Comparison of ENCODE assay signal across 8 cellular contexts in the genomic region with DNA sequence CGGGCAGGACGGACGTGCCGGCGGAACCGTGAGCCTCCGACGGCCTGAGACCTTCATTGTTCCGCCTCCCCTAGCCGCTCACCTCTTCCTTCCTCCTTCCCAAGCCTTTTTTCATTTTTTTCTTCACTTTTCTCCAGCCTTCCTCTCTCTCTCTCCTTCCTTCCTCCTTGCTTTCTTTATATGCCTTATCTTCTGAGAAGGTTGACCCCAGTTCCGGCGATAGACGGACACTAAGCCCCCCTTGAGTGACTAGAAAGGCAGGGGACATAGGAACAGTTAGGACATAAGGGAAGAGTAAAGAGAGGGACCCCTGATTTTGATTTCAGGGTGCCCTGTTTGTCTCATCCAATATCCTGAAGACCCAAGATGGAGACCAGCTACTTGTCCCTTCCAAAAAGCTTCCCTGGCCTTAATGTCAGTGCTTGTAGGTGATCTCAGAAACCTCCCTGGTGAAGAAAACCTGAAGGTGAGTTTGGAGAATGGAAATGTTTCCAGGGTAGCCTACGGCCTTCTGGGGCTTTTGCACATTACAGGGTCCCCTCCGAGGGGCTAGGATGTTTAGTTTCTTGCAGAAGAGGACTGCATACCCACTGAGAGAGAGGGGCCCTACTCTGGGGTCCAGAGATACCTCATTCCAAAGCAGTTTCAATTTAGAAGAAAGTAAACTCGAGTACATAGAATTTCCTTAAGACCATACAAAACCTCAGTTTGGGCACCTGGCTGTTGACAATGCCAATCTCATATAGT. TPM values are rescaled to one million over a fixed set of nuclear protein-coding genes. Genes with fewer than 3 reads are reported as not detected.
DNase-seq lines count a peak whose midpoint lies in the region; ATAC-seq and TF ChIP-seq lines count a peak whose summit lies in the region.

No MANE protein-coding gene starts in this region.

- 17 to 21% (median 17%) methylated on average over 16 of the region's 16 CpGs for WGBS in spleen, 5 donors

- peak; percentile 43 for DNase-seq in DMS53 (lab: John Stamatoyannopoulos, UW)
- no peak for DNase-seq in DMS53 treated with DMSO at 0.1 percent for 48 hours (lab: John Stamatoyannopoulos, UW; ENCODE audit: unreplicated experiment)
- no peak for DNase-seq in activated B cell treated with CpG ODN at 0.5 μM for 24 hours
- DNase-seq in glutamatergic neuron = no peak
- no peak for DNase-seq in spleen
- DNase-seq in stimulated activated CD4-positive, alpha-beta T cell treated with anti-CD3 and anti-CD28 coated beads, Interleukin-1b, Interleukin-23, amount 100 ng/mL, for 48 hours = no peak
- no peak for DNase-seq in germinal center (ENCODE audit: low spot score)
- DNase-seq in NCI-H446 (lab: John Stamatoyannopoulos, UW) = no peak

- H3K36me3 Mint-ChIP-seq in activated B cell treated with CpG ODN at 0.5 μM for 24 hours (ENCODE audit: low read depth) (peaks cover 2% of the 10 kb centered on the region), glutamatergic neuron (ENCODE audit: unreplicated experiment) (no peaks in the 10 kb centered on the region)

- H3K4me3 ChIP-seq in spleen = peak overlapping the region; percentile 14 to 96 (median 69)

- no peaks in the 10 kb centered on the region for H3K9me3 ChIP-seq in spleen

- intact Hi-C loops in activated B cell treated with CpG ODN at 0.5 μM for 24 hours (cut with micrococcal nuclease) (loop anchor here (1.0 to 10.0 kb wide), 5 partner anchors 15 to 1536 kb away; a partner anchor contains a TSS), spleen (cut with DNase I; ENCODE audit: low total_unique reads) (loop anchor here (5.0 kb wide), 1 partner anchor 101 kb away; no protein-coding TSS in a partner anchor)

- CTCF ChIA-PET in activated B cell treated with CpG ODN at 0.5 μM for 24 hours (lab: Charles Lee) = interaction anchor here (0.9 to 8.8 kb wide), 20 partner anchors 8 to 773 kb away, joined by 3 to 105 read pairs (median 4); no protein-coding TSS in a partner anchor

- peaks cover 0 to 9% (median 0%) of the 10 kb centered on the region in 6 donors for H3K36me3 ChIP-seq in spleen

- TF ChIP-seq CTCF in activated B cell treated with CpG ODN at 0.5 μM for 24 hours (IDR thresholded peaks at IDR 0.05) (no peak), glutamatergic neuron (IDR thresholded peaks at IDR 0.05; ENCODE audit: partially characterized antibody, unreplicated experiment) (no peak), spleen (IDR thresholded peaks at IDR 0.05 in 8 of 11, conservative IDR thresholded peaks at IDR 0.05 in 3 of 11) (peak in 2 of 11 experiments; percentile 7 to 74)

- H3K27ac ChIP-seq in spleen = peak overlapping the region in 7 of 8 donors; percentile 31 to 94 (median 55)

- no peak for TF ChIP-seq POLR2A in spleen (IDR thresholded peaks at IDR 0.05)

- POLR2A ChIA-PET in activated B cell treated with CpG ODN at 0.5 μM for 24 hours (lab: Charles Lee) = interaction anchor here (0.6 to 2.5 kb wide), 8 partner anchors 10 to 1286 kb away, joined by 3 to 25 read pairs (median 6); no protein-coding TSS in a partner anchor

- H3K27ac Mint-ChIP-seq in activated B cell treated with CpG ODN at 0.5 μM for 24 hours (peak overlapping the region; percentile 67), glutamatergic neuron (ENCODE audit: unreplicated experiment) (no peak overlapping the region)

- no peak for ATAC-seq in activated B cell treated with CpG ODN at 0.5 μM for 24 hours (ENCODE audit: low read depth)

- no peaks in the 10 kb centered on the region for H3K9me3 Mint-ChIP-seq in activated B cell treated with CpG ODN at 0.5 μM for 24 hours
- peaks cover 2% of the 10 kb centered on the region for H3K9me3 Mint-ChIP-seq in glutamatergic neuron (ENCODE audit: unreplicated experiment)

- peaks cover 23 to 60% (median 51%) of the 10 kb centered on the region in 6 donors for H3K4me1 ChIP-seq in spleen

- H3K27me3 ChIP-seq in spleen (replicated peaks in 1 of 7) = peaks cover 0 to 37% (median 17%) of the 10 kb centered on the region in 7 donors

- H3K4me1 Mint-ChIP-seq in activated B cell treated with CpG ODN at 0.5 μM for 24 hours (peaks cover 38% of the 10 kb centered on the region), glutamatergic neuron (ENCODE audit: low read depth, unreplicated experiment) (peaks cover 6% of the 10 kb centered on the region)

- H3K27me3 Mint-ChIP-seq in activated B cell treated with CpG ODN at 0.5 μM for 24 hours (peaks cover 8% of the 10 kb centered on the region), glutamatergic neuron (ENCODE audit: unreplicated experiment) (peaks cover 17% of the 10 kb centered on the region)

- H3K4me3 Mint-ChIP-seq in activated B cell treated with CpG ODN at 0.5 μM for 24 hours = peak overlapping the region; percentile 97
- peak overlapping the region; percentile 85 for H3K4me3 Mint-ChIP-seq in glutamatergic neuron (ENCODE audit: unreplicated experiment)

RNA-seq across cellular contexts. Expression of a gene that starts 3.5 kb away (rescaled TPM):
- 1.2 and 1.3 TPM in 2 replicates for total RNA-seq in activated B cell treated with CpG ODN at 0.5 μM for 24 hours
- 0.22 TPM for total RNA-seq in glutamatergic neuron (ENCODE audit: unreplicated experiment)
- total RNA-seq in spleen = 10 to 100 TPM; 25.6 to 88.0 (median 38.3) TPM
- 1 to 10 TPM; 5.2 to 7.8 (median 7.3) TPM for polyA plus RNA-seq in spleen

RNA-seq across cellular contexts. Expression of a gene that starts 14.4 kb away (rescaled TPM):
- total RNA-seq in activated B cell treated with CpG ODN at 0.5 μM for 24 hours (7.9 and 12.0 TPM in 2 replicates), glutamatergic neuron (ENCODE audit: unreplicated experiment) (30.7 TPM), spleen (10 to 100 TPM; 38.2 to 70.9 (median 67.3) TPM)
- 1 to 10 TPM; 3.6 to 5.0 (median 4.3) TPM for polyA plus RNA-seq in spleen

Comparison
In these comparisons a context has a peak if more than half of its experiments do, and no peak if none do; other contexts are left out.
1. RNA of a gene that starts 3.5 kb away (total RNA-seq): 25.6 to 88.0 TPM in spleen; 1.2 to 1.3 TPM in activated B cell treated with CpG ODN at 0.5 μM for 24 hours and 0.22 TPM in glutamatergic neuron (single experiment); every median in the first group is over 10 times any median in the second.